In the genomic region with DNA sequence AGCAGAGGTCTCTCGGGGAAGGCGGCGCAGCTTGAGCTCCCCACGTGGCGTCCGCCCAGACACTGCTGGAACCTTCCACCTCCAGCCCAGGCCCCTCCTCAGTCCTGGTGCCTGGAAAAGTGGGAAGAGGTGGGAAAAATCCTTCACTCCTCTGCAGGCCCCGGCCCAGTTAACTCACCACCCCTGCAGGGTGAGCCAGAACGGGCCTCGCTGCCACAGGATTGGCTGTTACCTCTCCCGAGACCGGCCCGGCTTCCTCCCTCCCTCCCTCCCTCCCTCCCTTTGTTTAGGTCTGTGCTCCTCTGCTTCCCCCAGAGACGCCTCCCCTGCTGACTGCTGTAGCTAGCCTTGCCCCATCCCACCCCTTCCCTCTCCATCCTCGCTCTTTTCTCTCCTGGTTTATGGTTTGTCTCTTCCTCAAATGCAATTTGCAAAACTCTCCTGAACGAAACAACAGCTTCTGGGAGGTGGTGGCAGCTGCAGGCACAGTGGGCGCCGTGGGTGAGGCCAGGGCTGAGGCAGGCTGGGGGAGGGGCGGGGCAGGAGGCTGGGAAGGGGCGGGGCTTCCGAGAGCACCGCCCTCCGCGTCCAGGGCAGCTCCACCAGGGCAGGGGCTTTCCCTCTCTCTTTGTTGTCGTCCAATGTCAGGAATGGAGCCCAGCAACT, we compare ENCODE assay signal across 9 cellular contexts. TPM values are rescaled to one million over a fixed set of nuclear protein-coding genes. Genes with fewer than 3 reads are reported as not detected.
DNase-seq lines count a peak whose midpoint lies in the region; ATAC-seq and TF ChIP-seq lines count a peak whose summit lies in the region.
"Had no signal": no experiment of that assay in that cellular context is flagged by ENCODE, and none has a peak within 500 bp of the region (broad histone marks: within the 10 kb centered on the region; RNA-seq: fewer than 3 reads in every experiment).

No MANE protein-coding gene starts in this region.

- no peaks in the 10 kb centered on the region for H3K36me3 ChIP-seq in ovary
- no peaks in the 10 kb centered on the region for H3K36me3 ChIP-seq in tibial artery

- intact Hi-C loops in Calu3 (cut with micrococcal nuclease; ENCODE audit: unreplicated experiment), result no loop called here
- intact Hi-C loops in ovary (cut with DNase I), result no loop called here
- intact Hi-C loops in tibial artery (cut with DNase I; ENCODE audit: low total_unique reads), result no loop called here

- H3K36me3 Mint-ChIP-seq in Calu3 (ENCODE audit: insufficient read depth, unreplicated experiment) (no peaks in the 10 kb centered on the region), glutamatergic neuron (ENCODE audit: unreplicated experiment) (no peaks in the 10 kb centered on the region)
- H3K36me3 Mint-ChIP-seq in T-helper 1 cell treated with Interleukin-12 subunit alpha and Interleukin-12 subunit beta and Interleukin-4 antibody, amounts not matched to agents 30 μg/mL and 1 μg/mL, for 36 hours (ENCODE audit: low read depth), result no peaks in the 10 kb centered on the region

- H3K4me1 Mint-ChIP-seq in Calu3 (ENCODE audit: low read depth, unreplicated experiment) (peaks cover 19% of the 10 kb centered on the region), glutamatergic neuron (ENCODE audit: low read depth, unreplicated experiment) (peaks cover 39% of the 10 kb centered on the region)
- H3K4me1 Mint-ChIP-seq in T-helper 1 cell treated with Interleukin-12 subunit alpha and Interleukin-12 subunit beta and Interleukin-4 antibody, amounts not matched to agents 30 μg/mL and 1 μg/mL, for 36 hours (ENCODE audit: low read depth), result peaks cover 8% of the 10 kb centered on the region

- no peak for TF ChIP-seq POLR2A in ovary (IDR thresholded peaks at IDR 0.05)

- H3K27me3 Mint-ChIP-seq in Calu3 (ENCODE audit: unreplicated experiment), result no peaks in the 10 kb centered on the region
- no peaks in the 10 kb centered on the region for H3K27me3 Mint-ChIP-seq in T-helper 1 cell treated with Interleukin-12 subunit alpha and Interleukin-12 subunit beta and Interleukin-4 antibody, amounts not matched to agents 30 μg/mL and 1 μg/mL, for 36 hours (ENCODE audit: low read depth)
- peaks cover 5% of the 10 kb centered on the region for H3K27me3 Mint-ChIP-seq in glutamatergic neuron (ENCODE audit: unreplicated experiment)

- H3K27me3 ChIP-seq in ovary (no peaks in the 10 kb centered on the region), tibial artery (no peaks in the 10 kb centered on the region)

- H3K27ac ChIP-seq in ovary, result peak overlapping the region in 1 of 2 donors; percentile 50
- peak overlapping the region in 1 of 2 donors; percentile 28 for H3K27ac ChIP-seq in tibial artery

- in situ Hi-C loops in KBM-7 (cut with MboI; ENCODE audit: low pct_unique_long_range_greater_than_20kb, low sequenced_read_pairs), result no loop called here

- no peaks in the 10 kb centered on the region for H3K9me3 ChIP-seq in ovary
- no peaks in the 10 kb centered on the region for H3K9me3 ChIP-seq in tibial artery

- peak; percentile 32 for DNase-seq in Calu3
- DNase-seq in KBM-7, result peak; percentile 57
- peak; percentile 80 for DNase-seq in glutamatergic neuron
- peak in 4 of 5 donors; percentile 37 to 59 (median 56) for DNase-seq in ovary
- no peak for DNase-seq in tibial artery
- no peak for DNase-seq in omental fat pad (ENCODE audit: low spot score)

- WGBS in ovary, 3 donors, result 10 to 26% (median 13%) methylated on average over 24 of the region's 24 CpGs

- H3K4me3 ChIP-seq in ovary (no peak overlapping the region), tibial artery (peak overlapping the region in 1 of 2 donors; percentile 33)

- H3K4me1 ChIP-seq in ovary (ENCODE audit: insufficient read depth) (peaks cover 2% of the 10 kb centered on the region), tibial artery (peaks cover 0 to 5% (median 2%) of the 10 kb centered on the region in 4 donors)

- H3K9me3 Mint-ChIP-seq in Calu3 (ENCODE audit: low read depth, unreplicated experiment), result no peaks in the 10 kb centered on the region
- no peaks in the 10 kb centered on the region for H3K9me3 Mint-ChIP-seq in T-helper 1 cell treated with Interleukin-12 subunit alpha and Interleukin-12 subunit beta and Interleukin-4 antibody, amounts not matched to agents 30 μg/mL and 1 μg/mL, for 36 hours
- H3K9me3 Mint-ChIP-seq in glutamatergic neuron (ENCODE audit: unreplicated experiment), result peaks cover 9% of the 10 kb centered on the region

- no TSS peak for BruUV-seq in Calu3 (replicated peaks; lab: Mats Ljungman, UMichigan)

- H3K4me3 Mint-ChIP-seq in Calu3 (ENCODE audit: low read depth, unreplicated experiment) (no peak overlapping the region), glutamatergic neuron (ENCODE audit: unreplicated experiment) (peak overlapping the region; percentile 75)
- H3K4me3 Mint-ChIP-seq in T-helper 1 cell treated with Interleukin-12 subunit alpha and Interleukin-12 subunit beta and Interleukin-4 antibody, amounts not matched to agents 30 μg/mL and 1 μg/mL, for 36 hours, result peak overlapping the region; percentile 79

- CTCF ChIA-PET in Calu3 (lab: Charles Lee), result interaction anchor here (0.6 to 1.2 kb wide), 3 partner anchors 111 to 541 kb away, joined by 6 to 8 read pairs (median 6); partner anchors contain the start of gene COG2

- H3K27ac Mint-ChIP-seq in Calu3 (ENCODE audit: unreplicated experiment), result no peak overlapping the region
- H3K27ac Mint-ChIP-seq in T-helper 1 cell treated with Interleukin-12 subunit alpha and Interleukin-12 subunit beta and Interleukin-4 antibody, amounts not matched to agents 30 μg/mL and 1 μg/mL, for 36 hours, result no peak overlapping the region
- H3K27ac Mint-ChIP-seq in glutamatergic neuron (ENCODE audit: unreplicated experiment), result peak overlapping the region; percentile 99

- no peak for TF ChIP-seq EP300 in ovary (IDR thresholded peaks at IDR 0.05)

- ATAC-seq in omental fat pad (ENCODE audit: low FRiP score) (no peak), HG03521 (IDR thresholded peaks at IDR 0.05; ENCODE audit: unreplicated experiment) (no peak)

- no peak for TF ChIP-seq CTCF in Calu3 (IDR thresholded peaks at IDR 0.05; ENCODE audit: unreplicated experiment)
- TF ChIP-seq CTCF in glutamatergic neuron (IDR thresholded peaks at IDR 0.05; ENCODE audit: partially characterized antibody, unreplicated experiment), result no peak
- no peak for TF ChIP-seq CTCF in ovary (IDR thresholded peaks at IDR 0.05)
- TF ChIP-seq CTCF in tibial artery (IDR thresholded peaks at IDR 0.05), result no peak
- TF ChIP-seq CTCF in omental fat pad (IDR thresholded peaks at IDR 0.05), result no peak

RNA-seq across cellular contexts. Expression of gene CAPN9, which starts 6.5 kb away (rescaled TPM):
- not detected in 2 replicates for total RNA-seq in Calu3 (2022)
- total RNA-seq in glutamatergic neuron (ENCODE audit: unreplicated experiment), result not detected
- 1 to 10 TPM in 1 of 7 donors, under 1 TPM in 6; 0.12 to 2.5 (median 0.30) TPM for total RNA-seq in ovary
- under 1 TPM in 1 of 2 donors, not detected in 1; 0.08 TPM for polyA plus RNA-seq in ovary
- not detected for total RNA-seq in omental fat pad
- total RNA-seq: epithelial cell of proximal tubule had no signal

RNA-seq across cellular contexts. Expression of gene AGT, which starts 39.8 kb away (rescaled TPM):
- total RNA-seq in Calu3 (2022), result 27.5 and 49.6 TPM in 2 replicates
- total RNA-seq in glutamatergic neuron (ENCODE audit: unreplicated experiment), result 6.3 TPM
- total RNA-seq in ovary, result 1 to 10 TPM in 6 of 7 donors, under 1 TPM in 1; 0.60 to 8.4 (median 3.3) TPM
- 1 to 10 TPM; 3.8 to 10.0 TPM for polyA plus RNA-seq in ovary
- 10 to 100 TPM in 1 of 4 donors, 1 to 10 TPM in 3; 2.5 to 10.7 (median 4.0) TPM for total RNA-seq in omental fat pad

Comparison
In these comparisons a context has a peak if more than half of its experiments do, and no peak if none do; other contexts are left out.
1. DNase-seq: peak in Calu3 (single experiment), KBM-7 (single experiment), glutamatergic neuron (single experiment) and ovary (4 of 5); none in tibial artery (0 of 2) and omental fat pad (single experiment).